Comparison of ENCODE assay signal across 16 cellular contexts in genomic region chr5:138615461-138615860, GRCh38. TPM values are rescaled to one million over a fixed set of nuclear protein-coding genes. Genes with fewer than 3 reads are reported as not detected.
DNase-seq lines count a peak whose midpoint lies in the region; ATAC-seq and TF ChIP-seq lines count a peak whose summit lies in the region.
"Had no signal": no experiment of that assay in that cellular context is flagged by ENCODE, and none has a peak within 500 bp of the region (broad histone marks: within the 10 kb centered on the region; RNA-seq: fewer than 3 reads in every experiment).

No MANE protein-coding gene starts in this region.

- no peaks in the 10 kb centered on the region for H4K20me1 ChIP-seq in GM23338 (replicated peaks; ENCODE audit: insufficient read depth)

- H3K4me3 ChIP-seq in GM23338 (no peak overlapping the region), suprapubic skin (no peak overlapping the region), right cardiac atrium (ENCODE audit: low read length) (no peak overlapping the region)

- no peak overlapping the region for H3K4me2 ChIP-seq in GM23338

- WGBS in suprapubic skin = 79% methylated on average over 3 of the region's 3 CpGs
- 92% methylated on average over 3 of the region's 3 CpGs for WGBS in right cardiac atrium

- peak; percentile 15; the same call in 2 of the 3 replicates for ATAC-seq in GM23338
- ATAC-seq in HG02973 (IDR thresholded peaks at IDR 0.05; ENCODE audit: unreplicated experiment) = no peak
- ATAC-seq in right cardiac atrium = no peak

- TF ChIP-seq POLR2A in suprapubic skin (IDR thresholded peaks at IDR 0.05) = no peak

- H3K4me3 Mint-ChIP-seq in GM23338 = no peak overlapping the region
- no peak overlapping the region for H3K4me3 Mint-ChIP-seq in nephron progenitor cell
- H3K4me3 Mint-ChIP-seq: CD4-positive, alpha-beta memory T cell had no signal

- H3K27ac ChIP-seq in GM23338 (ENCODE audit: low read depth) = no peak overlapping the region
- peak overlapping the region; percentile 11 for H3K27ac ChIP-seq in suprapubic skin
- no peak overlapping the region for H3K27ac ChIP-seq in right cardiac atrium (ENCODE audit: low read length)

- peaks cover 11% of the 10 kb centered on the region for H3K27me3 Mint-ChIP-seq in GM23338 (ENCODE audit: insufficient read depth, low read depth, poor library complexity)
- no peaks in the 10 kb centered on the region for H3K27me3 Mint-ChIP-seq in nephron progenitor cell (ENCODE audit: low read depth, poor library complexity)

- H3K9me2 ChIP-seq in GM23338 (ENCODE audit: insufficient read depth) = no peaks in the 10 kb centered on the region

- no peaks in the 10 kb centered on the region for H3K9me3 ChIP-seq in suprapubic skin
- no peaks in the 10 kb centered on the region for H3K9me3 ChIP-seq in right cardiac atrium (ENCODE audit: control insufficient read depth, low read length)

- H2AFZ ChIP-seq in GM23338 = no peak overlapping the region

- no peak for TF ChIP-seq EP300 in suprapubic skin (IDR thresholded peaks at IDR 0.05)

- H3F3A ChIP-seq in GM23338 (replicated peaks; ENCODE audit: low read depth) = no peaks in the 10 kb centered on the region

- TF ChIP-seq CTCF in GM23338 (conservative IDR thresholded peaks at IDR 0.05; ENCODE audit: low read depth in 2 of 2) (no peak), nephron progenitor cell (IDR thresholded peaks at IDR 0.05) (no peak), suprapubic skin (IDR thresholded peaks at IDR 0.05) (no peak)

- H3K27ac Mint-ChIP-seq in GM23338 = no peak overlapping the region
- peak overlapping the region; percentile 4 for H3K27ac Mint-ChIP-seq in nephron progenitor cell
- H3K27ac Mint-ChIP-seq: CD4-positive, alpha-beta memory T cell had no signal

- H3K36me3 Mint-ChIP-seq in GM23338 (ENCODE audit: low read depth) (no peaks in the 10 kb centered on the region), nephron progenitor cell (ENCODE audit: low read depth) (no peaks in the 10 kb centered on the region)
- H3K36me3 Mint-ChIP-seq: CD4-positive, alpha-beta memory T cell had no signal

- H3K9me3 Mint-ChIP-seq in GM23338 (no peaks in the 10 kb centered on the region), nephron progenitor cell (no peaks in the 10 kb centered on the region)
- H3K9me3 Mint-ChIP-seq: CD4-positive, alpha-beta memory T cell had no signal

- no peak for DNase-seq in GM23338 (ENCODE audit: low spot score)
- DNase-seq in nephron progenitor cell = no peak
- peak in 1 of 2 donors; percentile 34 for DNase-seq in suprapubic skin (ENCODE audit: low spot score in 2 of 2)
- DNase-seq in A172 (ENCODE audit: low spot score) = no peak
- DNase-seq in activated T-cell treated with anti-CD3 and anti-CD28 coated beads for 4 hours = no peak
- no peak for DNase-seq in right cardiac atrium
- DNase-seq: 8988T; C1 segment of cervical spinal cord; Calu3; CD4-positive, alpha-beta memory T cell; COR-L47; DMS153; DND-41; H7; HCEC 1CT had no signal

- H3K4me1 Mint-ChIP-seq in GM23338 (peaks cover 13% of the 10 kb centered on the region), nephron progenitor cell (peaks cover 37% of the 10 kb centered on the region)

- intact Hi-C loops in right cardiac atrium (cut with DNase I) = loop anchor here in 1 of 4 donors (2.0 kb wide), 1 partner anchor 47 kb away; no protein-coding TSS in a partner anchor

- no peaks in the 10 kb centered on the region for H3K79me2 ChIP-seq in GM23338 (replicated peaks; ENCODE audit: insufficient read depth)

- H3K4me1 ChIP-seq in GM23338 (ENCODE audit: insufficient read depth) (peaks cover 8% of the 10 kb centered on the region), suprapubic skin (peaks cover 33% of the 10 kb centered on the region), right cardiac atrium (ENCODE audit: control insufficient read depth, insufficient read depth, low read length) (no peaks in the 10 kb centered on the region)

- H3K27me3 ChIP-seq in GM23338 (ENCODE audit: insufficient read depth) (no peaks in the 10 kb centered on the region), suprapubic skin (no peaks in the 10 kb centered on the region), right cardiac atrium (ENCODE audit: control insufficient read depth, insufficient read depth) (no peaks in the 10 kb centered on the region)

- H3K36me3 ChIP-seq in GM23338 (ENCODE audit: insufficient read depth) = no peaks in the 10 kb centered on the region
- no peaks in the 10 kb centered on the region for H3K36me3 ChIP-seq in suprapubic skin

TF ChIP-seq in GM23338, 12 proteins besides CTCF, POLR2A, EP300 and RAD21 (continues in another document):
- no peak for TF ChIP-seq ETS1 (IDR thresholded peaks at IDR 0.05)
- no peak for TF ChIP-seq STAT1 (IDR thresholded peaks at IDR 0.05; ENCODE audit: unreplicated experiment)
- no peak for TF ChIP-seq EZH2 (IDR thresholded peaks at IDR 0.05; ENCODE audit: low read depth, unreplicated experiment)
- no peak for TF ChIP-seq ZNF114 (CRISPR knock-in tag; IDR thresholded peaks at IDR 0.05)
- no peak for TF ChIP-seq NANOG (IDR thresholded peaks at IDR 0.05; ENCODE audit: borderline replicate concordance)
- no peak for TF ChIP-seq CREB1 (CRISPR knock-in tag; IDR thresholded peaks at IDR 0.05; ENCODE audit: low read depth)
- TF ChIP-seq ZNF331 (CRISPR knock-in tag; IDR thresholded peaks at IDR 0.05; ENCODE audit: low read depth) = no peak
- TF ChIP-seq POLR2AphosphoS5 (IDR thresholded peaks at IDR 0.05; ENCODE audit: low read depth) = no peak
- no peak for TF ChIP-seq REST (IDR thresholded peaks at IDR 0.05; ENCODE audit: unreplicated experiment)
- no peak for TF ChIP-seq JUNB (IDR thresholded peaks at IDR 0.05; ENCODE audit: unreplicated experiment)
- no peak for TF ChIP-seq EZH2phosphoT487 (IDR thresholded peaks at IDR 0.05; ENCODE audit: unreplicated experiment)

RNA-seq across cellular contexts. Expression of gene HSPA9, which starts 40.3 kb away (rescaled TPM):
- 751 and 880 TPM in 2 replicates for total RNA-seq in GM23338 (2014; rRNA removed; shearing (Covaris generic))
- 302 and 313 TPM in 2 replicates for polyA plus RNA-seq in GM23338 (2016; fragmentation: Nextera tagmentation; extraction: Ambion mirVana)
- 100 to 1,000 TPM; 204 to 252 (median 247) TPM for total RNA-seq in suprapubic skin
- 605 and 654 TPM in 2 replicates for total RNA-seq in A172 (2014; rRNA removed; shearing (Covaris generic))
- 100 to 1,000 TPM; 198 to 242 (median 239) TPM for total RNA-seq in right cardiac atrium
- polyA plus RNA-seq in right cardiac atrium = 170 TPM
